1 cellular context compared by ENCODE assay signal in genomic region chr6:27651371-27651732, GRCh38.
TF ChIP-seq lines count a peak whose summit lies in the region.

No MANE protein-coding gene starts in this region.

TF ChIP-seq in HEK293, 187 proteins besides CTCF, POLR2A, EP300 and RAD21 (continued from another document and continues in another):
- TF ChIP-seq ZNF473 (tag by site-specific recombination; IDR thresholded peaks at IDR 0.05) (no peak), ZNF530 (tag by site-specific recombination; IDR thresholded peaks at IDR 0.05; ENCODE audit: low read depth) (no peak), ZNF501 (tag by site-specific recombination; IDR thresholded peaks at IDR 0.05) (peak; percentile 64), SALL2 (tag by site-specific recombination; IDR thresholded peaks at IDR 0.05; ENCODE audit: borderline replicate concordance) (no peak), SP3 (tag by site-specific recombination; IDR thresholded peaks at IDR 0.05) (peak; percentile 85), KLF8 (tag by site-specific recombination; IDR thresholded peaks at IDR 0.05) (peak; percentile 84), ZNF585B (tag by site-specific recombination; IDR thresholded peaks at IDR 0.05) (no peak), ZNF571 (tag by site-specific recombination; IDR thresholded peaks at IDR 0.05) (no peak), BCL11B (tag by site-specific recombination; IDR thresholded peaks at IDR 0.05; ENCODE audit: low read depth) (no peak), ZNF248 (tag by site-specific recombination; IDR thresholded peaks at IDR 0.05) (no peak; the same call in 1 of the 2 replicates), ZNF169 (tag by site-specific recombination; IDR thresholded peaks at IDR 0.05) (peak; percentile 97), ZNF394 (tag by site-specific recombination; IDR thresholded peaks at IDR 0.05; ENCODE audit: borderline replicate concordance) (no peak), ZNF19 (tag by site-specific recombination; IDR thresholded peaks at IDR 0.05; ENCODE audit: low read depth) (no peak), GLI2 (tag by site-specific recombination; IDR thresholded peaks at IDR 0.05; ENCODE audit: borderline replicate concordance, low read depth) (no peak), ZNF184 (tag by site-specific recombination; IDR thresholded peaks at IDR 0.05) (no peak), KLF7 (tag by site-specific recombination; IDR thresholded peaks at IDR 0.05; ENCODE audit: borderline replicate concordance) (peak; percentile 94), ZBTB7A (tag by site-specific recombination; IDR thresholded peaks at IDR 0.05; ENCODE audit: low read depth) (0 out of 2 replicates have a peak, but pooled peaks have one; percentile 21), ZNF677 (tag by site-specific recombination; IDR thresholded peaks at IDR 0.05) (no peak), ZNF416 (tag by site-specific recombination; IDR thresholded peaks at IDR 0.05) (no peak), ZNF768 (tag by site-specific recombination; IDR thresholded peaks at IDR 0.05) (no peak; the same call in 1 of the 2 replicates), ZNF558 (tag by site-specific recombination; IDR thresholded peaks at IDR 0.05) (no peak), ZFP41 (tag by site-specific recombination; IDR thresholded peaks at IDR 0.05; ENCODE audit: borderline replicate concordance) (no peak), ZBTB49 (tag by site-specific recombination; IDR thresholded peaks at IDR 0.05; ENCODE audit: low read depth) (no peak), ZNF449 (tag by site-specific recombination; IDR thresholded peaks at IDR 0.05) (no peak), ZNF211 (tag by site-specific recombination; IDR thresholded peaks at IDR 0.05; ENCODE audit: low read depth) (no peak), KLF16 (tag by site-specific recombination; IDR thresholded peaks at IDR 0.05) (peak; percentile 81; the same call in 1 of the 2 replicates), ZIC2 (tag by site-specific recombination; IDR thresholded peaks at IDR 0.05) (no peak), ZFHX2 (tag by site-specific recombination; conservative IDR thresholded peaks at IDR 0.05) (peak; percentile 85), ZNF138 (tag by site-specific recombination; IDR thresholded peaks at IDR 0.05; ENCODE audit: borderline replicate concordance) (no peak), SP7 (tag by site-specific recombination; IDR thresholded peaks at IDR 0.05) (peak; percentile 69), GLIS2 (tag by site-specific recombination; IDR thresholded peaks at IDR 0.05) (no peak), ZNF398 (tag by site-specific recombination; IDR thresholded peaks at IDR 0.05) (peak; percentile 99), ZNF664 (tag by site-specific recombination; IDR thresholded peaks at IDR 0.05) (no peak), ZNF777 (tag by site-specific recombination; IDR thresholded peaks at IDR 0.05; ENCODE audit: borderline replicate concordance) (peak; percentile 96), PRDM1 (tag by site-specific recombination; IDR thresholded peaks at IDR 0.05) (peak; percentile 98), GFI1B (tag by site-specific recombination; IDR thresholded peaks at IDR 0.05) (peak; percentile 58; the same call in 1 of the 2 replicates), ZNF324 (tag by site-specific recombination; IDR thresholded peaks at IDR 0.05) (peak; percentile 76; the same call in 1 of the 2 replicates), MEIS1 (CRISPR knock-in tag; IDR thresholded peaks at IDR 0.05; ENCODE audit: borderline replicate concordance) (no peak)
- TF ChIP-seq, protein P1, sequence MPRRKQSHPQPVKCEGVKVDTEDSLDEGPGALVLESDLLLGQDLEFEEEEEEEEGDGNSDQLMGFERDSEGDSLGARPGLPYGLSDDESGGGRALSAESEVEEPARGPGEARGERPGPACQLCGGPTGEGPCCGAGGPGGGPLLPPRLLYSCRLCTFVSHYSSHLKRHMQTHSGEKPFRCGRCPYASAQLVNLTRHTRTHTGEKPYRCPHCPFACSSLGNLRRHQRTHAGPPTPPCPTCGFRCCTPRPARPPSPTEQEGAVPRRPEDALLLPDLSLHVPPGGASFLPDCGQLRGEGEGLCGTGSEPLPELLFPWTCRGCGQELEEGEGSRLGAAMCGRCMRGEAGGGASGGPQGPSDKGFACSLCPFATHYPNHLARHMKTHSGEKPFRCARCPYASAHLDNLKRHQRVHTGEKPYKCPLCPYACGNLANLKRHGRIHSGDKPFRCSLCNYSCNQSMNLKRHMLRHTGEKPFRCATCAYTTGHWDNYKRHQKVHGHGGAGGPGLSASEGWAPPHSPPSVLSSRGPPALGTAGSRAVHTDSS (tag by site-specific recombination; IDR thresholded peaks at IDR 0.05), result no peak
- TF ChIP-seq, protein P2, sequence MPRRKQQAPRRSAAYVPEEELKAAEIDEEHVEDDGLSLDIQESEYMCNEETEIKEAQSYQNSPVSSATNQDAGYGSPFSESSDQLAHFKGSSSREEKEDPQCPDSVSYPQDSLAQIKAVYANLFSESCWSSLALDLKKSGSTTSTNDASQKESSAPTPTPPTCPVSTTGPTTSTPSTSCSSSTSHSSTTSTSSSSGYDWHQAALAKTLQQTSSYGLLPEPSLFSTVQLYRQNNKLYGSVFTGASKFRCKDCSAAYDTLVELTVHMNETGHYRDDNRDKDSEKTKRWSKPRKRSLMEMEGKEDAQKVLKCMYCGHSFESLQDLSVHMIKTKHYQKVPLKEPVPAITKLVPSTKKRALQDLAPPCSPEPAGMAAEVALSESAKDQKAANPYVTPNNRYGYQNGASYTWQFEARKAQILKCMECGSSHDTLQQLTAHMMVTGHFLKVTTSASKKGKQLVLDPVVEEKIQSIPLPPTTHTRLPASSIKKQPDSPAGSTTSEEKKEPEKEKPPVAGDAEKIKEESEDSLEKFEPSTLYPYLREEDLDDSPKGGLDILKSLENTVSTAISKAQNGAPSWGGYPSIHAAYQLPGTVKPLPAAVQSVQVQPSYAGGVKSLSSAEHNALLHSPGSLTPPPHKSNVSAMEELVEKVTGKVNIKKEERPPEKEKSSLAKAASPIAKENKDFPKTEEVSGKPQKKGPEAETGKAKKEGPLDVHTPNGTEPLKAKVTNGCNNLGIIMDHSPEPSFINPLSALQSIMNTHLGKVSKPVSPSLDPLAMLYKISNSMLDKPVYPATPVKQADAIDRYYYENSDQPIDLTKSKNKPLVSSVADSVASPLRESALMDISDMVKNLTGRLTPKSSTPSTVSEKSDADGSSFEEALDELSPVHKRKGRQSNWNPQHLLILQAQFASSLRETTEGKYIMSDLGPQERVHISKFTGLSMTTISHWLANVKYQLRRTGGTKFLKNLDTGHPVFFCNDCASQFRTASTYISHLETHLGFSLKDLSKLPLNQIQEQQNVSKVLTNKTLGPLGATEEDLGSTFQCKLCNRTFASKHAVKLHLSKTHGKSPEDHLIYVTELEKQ (tag by site-specific recombination; IDR thresholded peaks at IDR 0.05; ENCODE audit: borderline replicate concordance), result peak; percentile 24; the same call in 1 of the 2 replicates
- TF ChIP-seq, protein P3, sequence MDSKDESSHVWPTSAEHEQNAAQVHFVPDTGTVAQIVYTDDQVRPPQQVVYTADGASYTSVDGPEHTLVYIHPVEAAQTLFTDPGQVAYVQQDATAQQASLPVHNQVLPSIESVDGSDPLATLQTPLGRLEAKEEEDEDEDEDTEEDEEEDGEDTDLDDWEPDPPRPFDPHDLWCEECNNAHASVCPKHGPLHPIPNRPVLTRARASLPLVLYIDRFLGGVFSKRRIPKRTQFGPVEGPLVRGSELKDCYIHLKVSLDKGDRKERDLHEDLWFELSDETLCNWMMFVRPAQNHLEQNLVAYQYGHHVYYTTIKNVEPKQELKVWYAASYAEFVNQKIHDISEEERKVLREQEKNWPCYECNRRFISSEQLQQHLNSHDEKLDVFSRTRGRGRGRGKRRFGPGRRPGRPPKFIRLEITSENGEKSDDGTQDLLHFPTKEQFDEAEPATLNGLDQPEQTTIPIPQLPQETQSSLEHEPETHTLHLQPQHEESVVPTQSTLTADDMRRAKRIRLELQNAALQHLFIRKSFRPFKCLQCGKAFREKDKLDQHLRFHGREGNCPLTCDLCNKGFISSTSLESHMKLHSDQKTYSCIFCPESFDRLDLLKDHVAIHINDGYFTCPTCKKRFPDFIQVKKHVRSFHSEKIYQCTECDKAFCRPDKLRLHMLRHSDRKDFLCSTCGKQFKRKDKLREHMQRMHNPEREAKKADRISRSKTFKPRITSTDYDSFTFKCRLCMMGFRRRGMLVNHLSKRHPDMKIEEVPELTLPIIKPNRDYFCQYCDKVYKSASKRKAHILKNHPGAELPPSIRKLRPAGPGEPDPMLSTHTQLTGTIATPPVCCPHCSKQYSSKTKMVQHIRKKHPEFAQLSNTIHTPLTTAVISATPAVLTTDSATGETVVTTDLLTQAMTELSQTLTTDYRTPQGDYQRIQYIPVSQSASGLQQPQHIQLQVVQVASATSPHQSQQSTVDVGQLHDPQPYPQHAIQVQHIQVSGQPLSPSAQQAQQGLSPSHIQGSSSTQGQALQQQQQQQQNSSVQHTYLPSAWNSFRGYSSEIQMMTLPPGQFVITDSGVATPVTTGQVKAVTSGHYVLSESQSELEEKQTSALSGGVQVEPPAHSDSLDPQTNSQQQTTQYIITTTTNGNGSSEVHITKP (tag by site-specific recombination; IDR thresholded peaks at IDR 0.05), result peak; percentile 56; the same call in 1 of the 2 replicates
- TF ChIP-seq, protein P4, sequence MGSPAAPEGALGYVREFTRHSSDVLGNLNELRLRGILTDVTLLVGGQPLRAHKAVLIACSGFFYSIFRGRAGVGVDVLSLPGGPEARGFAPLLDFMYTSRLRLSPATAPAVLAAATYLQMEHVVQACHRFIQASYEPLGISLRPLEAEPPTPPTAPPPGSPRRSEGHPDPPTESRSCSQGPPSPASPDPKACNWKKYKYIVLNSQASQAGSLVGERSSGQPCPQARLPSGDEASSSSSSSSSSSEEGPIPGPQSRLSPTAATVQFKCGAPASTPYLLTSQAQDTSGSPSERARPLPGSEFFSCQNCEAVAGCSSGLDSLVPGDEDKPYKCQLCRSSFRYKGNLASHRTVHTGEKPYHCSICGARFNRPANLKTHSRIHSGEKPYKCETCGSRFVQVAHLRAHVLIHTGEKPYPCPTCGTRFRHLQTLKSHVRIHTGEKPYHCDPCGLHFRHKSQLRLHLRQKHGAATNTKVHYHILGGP (tag by site-specific recombination; IDR thresholded peaks at IDR 0.05), result peak; percentile 36; the same call in 1 of the 2 replicates
- TF ChIP-seq, protein P5, sequence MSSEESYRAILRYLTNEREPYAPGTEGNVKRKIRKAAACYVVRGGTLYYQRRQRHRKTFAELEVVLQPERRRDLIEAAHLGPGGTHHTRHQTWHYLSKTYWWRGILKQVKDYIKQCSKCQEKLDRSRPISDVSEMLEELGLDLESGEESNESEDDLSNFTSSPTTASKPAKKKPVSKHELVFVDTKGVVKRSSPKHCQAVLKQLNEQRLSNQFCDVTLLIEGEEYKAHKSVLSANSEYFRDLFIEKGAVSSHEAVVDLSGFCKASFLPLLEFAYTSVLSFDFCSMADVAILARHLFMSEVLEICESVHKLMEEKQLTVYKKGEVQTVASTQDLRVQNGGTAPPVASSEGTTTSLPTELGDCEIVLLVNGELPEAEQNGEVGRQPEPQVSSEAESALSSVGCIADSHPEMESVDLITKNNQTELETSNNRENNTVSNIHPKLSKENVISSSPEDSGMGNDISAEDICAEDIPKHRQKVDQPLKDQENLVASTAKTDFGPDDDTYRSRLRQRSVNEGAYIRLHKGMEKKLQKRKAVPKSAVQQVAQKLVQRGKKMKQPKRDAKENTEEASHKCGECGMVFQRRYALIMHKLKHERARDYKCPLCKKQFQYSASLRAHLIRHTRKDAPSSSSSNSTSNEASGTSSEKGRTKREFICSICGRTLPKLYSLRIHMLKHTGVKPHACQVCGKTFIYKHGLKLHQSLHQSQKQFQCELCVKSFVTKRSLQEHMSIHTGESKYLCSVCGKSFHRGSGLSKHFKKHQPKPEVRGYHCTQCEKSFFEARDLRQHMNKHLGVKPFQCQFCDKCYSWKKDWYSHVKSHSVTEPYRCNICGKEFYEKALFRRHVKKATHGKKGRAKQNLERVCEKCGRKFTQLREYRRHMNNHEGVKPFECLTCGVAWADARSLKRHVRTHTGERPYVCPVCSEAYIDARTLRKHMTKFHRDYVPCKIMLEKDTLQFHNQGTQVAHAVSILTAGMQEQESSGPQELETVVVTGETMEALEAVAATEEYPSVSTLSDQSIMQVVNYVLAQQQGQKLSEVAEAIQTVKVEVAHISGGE (tag by site-specific recombination; conservative IDR thresholded peaks at IDR 0.05; ENCODE audit: low read depth), result 0 out of 2 replicates have a peak, but pooled peaks have one; percentile 13
